In the genomic region with DNA sequence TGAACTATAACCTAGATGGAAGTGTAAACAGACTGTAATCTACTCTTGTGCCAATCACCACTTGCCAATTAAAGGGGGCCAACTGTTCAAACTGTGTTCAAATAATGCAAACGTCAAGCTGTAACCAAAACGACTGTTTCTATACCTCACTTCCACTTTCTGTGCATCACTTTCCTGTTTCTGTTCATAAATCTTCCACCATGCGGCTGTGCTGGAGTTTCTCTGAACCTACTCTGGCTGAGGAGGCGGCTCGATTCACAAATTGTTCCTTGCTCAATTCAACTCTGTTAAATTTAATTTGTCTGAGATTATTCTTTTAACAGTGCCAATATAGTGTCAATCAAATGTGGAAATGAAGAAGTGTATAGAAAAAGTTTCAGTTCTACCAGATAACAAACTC, we compare ENCODE assay signal across 20 cellular contexts.
"Had no signal": no experiment of that assay in that cellular context is flagged by ENCODE, and none has a peak within 500 bp of the region (broad histone marks: within the 10 kb centered on the region; RNA-seq: fewer than 3 reads in every experiment).

No MANE protein-coding gene starts in this region.

- H3K27ac ChIP-seq: adrenal gland, ovary, sigmoid colon, spleen, VCaP had no signal

- H3K36me3 Mint-ChIP-seq: stimulated activated memory B cell treated with anti-CD40 and anti-IgM and Interleukin-4, amounts not matched to agents 10 μg/mL and 1 μg/mL and 100 μg/mL, for 72 hours had no signal

- H3K27me3 ChIP-seq: adrenal gland, ovary, sigmoid colon, spleen had no signal

- H3K4me1 ChIP-seq: adrenal gland, sigmoid colon, spleen had no signal

- H3K27ac Mint-ChIP-seq: activated naive CD4-positive, alpha-beta T cell treated with anti-CD3 and anti-CD28 coated beads, Interleukin-2, amount 50 U/mL, for 72 hours; activated T-helper 1 cell treated with anti-CD3 and anti-CD28 coated beads, Interleukin-12 subunit alpha, Interleukin-12 subunit beta, Interleukin-2, Interleukin-4 antibody, amounts not matched to agents 30 ng/mL and 10 ng/mL and 1 ng/mL, durations not matched to agents 14 hours and 24 hours and 36 hours; stimulated activated memory B cell treated with anti-CD40 and anti-IgM and Interleukin-4, amounts not matched to agents 10 μg/mL and 1 μg/mL and 100 μg/mL, for 72 hours had no signal

- DNase-seq: activated CD4-positive, alpha-beta T cell treated with anti-CD3 and anti-CD28 coated beads for 1 hour; activated gamma-delta T cell treated with Interleukin-2 at 50 U/mL for 16 hours; activated T-cell treated with anti-CD3 and anti-CD28 coated beads for 4 hours; adrenal gland; cerebellar nuclear complex; cortex of kidney; erythroblast; foreskin melanocyte; left ventricle myocardium superior; mesenchymal stem cell; mucosa of descending colon; naive thymus-derived CD4-positive, alpha-beta T cell; ovary; sigmoid colon; spleen; stimulated activated CD4-positive, alpha-beta T cell treated with anti-CD3 and anti-CD28 coated beads, Interleukin-4, amount 100 ng/mL, for 4 hours had no signal

- H3K4me1 Mint-ChIP-seq: naive thymus-derived CD4-positive, alpha-beta T cell; stimulated activated memory B cell treated with anti-CD40 and anti-IgM and Interleukin-4, amounts not matched to agents 10 μg/mL and 1 μg/mL and 100 μg/mL, for 72 hours had no signal

- H3K4me3 Mint-ChIP-seq: activated T-helper 1 cell treated with anti-CD3 and anti-CD28 coated beads, Interleukin-12 subunit alpha, Interleukin-12 subunit beta, Interleukin-2, Interleukin-4 antibody, amounts not matched to agents 30 ng/mL and 10 ng/mL and 1 ng/mL, durations not matched to agents 14 hours and 24 hours and 36 hours; naive thymus-derived CD4-positive, alpha-beta T cell; stimulated activated memory B cell treated with anti-CD40 and anti-IgM and Interleukin-4, amounts not matched to agents 10 μg/mL and 1 μg/mL and 100 μg/mL, for 72 hours had no signal

- H3K4me3 ChIP-seq: adrenal gland, mucosa of descending colon, ovary, sigmoid colon, spleen had no signal

- ATAC-seq: activated naive CD4-positive, alpha-beta T cell treated with anti-CD3 and anti-CD28 coated beads, Interleukin-2, amount 50 U/mL, for 72 hours; left ventricle myocardium superior; mucosa of descending colon; naive thymus-derived CD4-positive, alpha-beta T cell; stimulated activated memory B cell treated with anti-CD40 and anti-IgM and Interleukin-4, amounts not matched to agents 10 μg/mL and 1 μg/mL and 100 μg/mL, for 72 hours had no signal

- H3K9me3 ChIP-seq: adrenal gland, mucosa of descending colon, ovary, sigmoid colon had no signal

- H3K36me3 ChIP-seq: adrenal gland, ovary, sigmoid colon, spleen had no signal
